ENCODE assay signal across 28 cellular contexts in genomic region chr12:9392842-9393241, GRCh38.
"Had no signal": no experiment of that assay in that cellular context is flagged by ENCODE, and none has a peak within 500 bp of the region (broad histone marks: within the 10 kb centered on the region; RNA-seq: fewer than 3 reads in every experiment).

No MANE protein-coding gene starts in this region.

- H3K27ac ChIP-seq: coronary artery, hepatocyte, left ventricle myocardium inferior, lower lobe of right lung, pancreas, psoas muscle, spleen, thoracic aorta, transverse colon had no signal

- H3K27me3 ChIP-seq: hepatocyte, pancreas, spleen, transverse colon had no signal

- H3K27ac Mint-ChIP-seq: endodermal cell; memory B cell; mesothelial cell of epicardium; natural killer cell; stimulated activated naive B cell treated with anti-CD40 and anti-IgM and Interleukin-4, amounts not matched to agents 10 μg/mL and 1 μg/mL and 100 μg/mL, for 72 hours; stimulated activated naive CD8-positive, alpha-beta T cell treated with anti-CD3 and anti-CD28 coated beads, Interleukin-15, amount 100 ng/mL, for 72 hours had no signal

- H3K27me3 Mint-ChIP-seq: memory B cell; stimulated activated naive B cell treated with anti-CD40 and anti-IgM and Interleukin-4, amounts not matched to agents 10 μg/mL and 1 μg/mL and 100 μg/mL, for 72 hours; stimulated activated naive CD8-positive, alpha-beta T cell treated with anti-CD3 and anti-CD28 coated beads, Interleukin-15, amount 100 ng/mL, for 72 hours had no signal

- H3K4me3 ChIP-seq: coronary artery, hepatocyte, left ventricle myocardium inferior, lower lobe of right lung, pancreas, psoas muscle, spleen, thoracic aorta, transverse colon had no signal

- H3K36me3 Mint-ChIP-seq: mesothelial cell of epicardium, natural killer cell had no signal

- H3K79me2 ChIP-seq: hepatocyte had no signal

- FAIRE-seq: endothelial cell of umbilical vein, kidney, pancreas had no signal

- H3K9me3 Mint-ChIP-seq: endodermal cell; memory B cell; mesothelial cell of epicardium; natural killer cell; stimulated activated naive B cell treated with anti-CD40 and anti-IgM and Interleukin-4, amounts not matched to agents 10 μg/mL and 1 μg/mL and 100 μg/mL, for 72 hours; stimulated activated naive CD8-positive, alpha-beta T cell treated with anti-CD3 and anti-CD28 coated beads, Interleukin-15, amount 100 ng/mL, for 72 hours had no signal

- H3K4me2 ChIP-seq: hepatocyte had no signal

- H2AFZ ChIP-seq: hepatocyte had no signal

- H3K36me3 ChIP-seq: left ventricle myocardium inferior, lower lobe of right lung, pancreas, thoracic aorta, transverse colon had no signal

- ATAC-seq: left cardiac atrium; lower lobe of right lung; natural killer cell; pancreas; psoas muscle; sciatic nerve; stimulated activated naive B cell treated with anti-CD40 and anti-IgM and Interleukin-4, amounts not matched to agents 10 μg/mL and 1 μg/mL and 100 μg/mL, for 72 hours; stimulated activated naive CD8-positive, alpha-beta T cell treated with anti-CD3 and anti-CD28 coated beads, Interleukin-15, amount 100 ng/mL, for 72 hours had no signal

- H3K4me1 ChIP-seq: left ventricle myocardium inferior, lower lobe of right lung, psoas muscle, transverse colon had no signal

- H3K9me3 ChIP-seq: left ventricle myocardium inferior, lower lobe of right lung, pancreas, psoas muscle, spleen, thoracic aorta, transverse colon had no signal

- H3K4me3 Mint-ChIP-seq: endodermal cell; memory B cell; mesothelial cell of epicardium; natural killer cell; stimulated activated naive B cell treated with anti-CD40 and anti-IgM and Interleukin-4, amounts not matched to agents 10 μg/mL and 1 μg/mL and 100 μg/mL, for 72 hours; stimulated activated naive CD8-positive, alpha-beta T cell treated with anti-CD3 and anti-CD28 coated beads, Interleukin-15, amount 100 ng/mL, for 72 hours had no signal

- DNase-seq: effector CD4-positive, alpha-beta T cell; endodermal cell; erythroblast; foreskin melanocyte; head of caudate nucleus; kidney; left cardiac atrium; left ventricle myocardium inferior; lower lobe of right lung; natural killer cell; occipital lobe; pancreas; psoas muscle; retina; spleen; stimulated activated CD4-positive, alpha-beta T cell treated with anti-CD3 and anti-CD28 coated beads, Interleukin-15, amount 100 ng/mL, for 24 hours; stimulated activated CD4-positive, alpha-beta T cell treated with anti-CD3 and anti-CD28 coated beads, Interleukin-1b, Interleukin-23, amount 100 ng/mL, for 48 hours; stimulated activated CD4-positive, alpha-beta T cell treated with anti-CD3 and anti-CD28 coated beads, Interleukin-4, amount 100 ng/mL, for 24 hours; stimulated activated naive B cell treated with anti-CD40 and anti-IgM and Interleukin-4, amounts not matched to agents 10 μg/mL and 1 μg/mL and 100 μg/mL, for 72 hours; stimulated activated naive CD8-positive, alpha-beta T cell treated with anti-CD3 and anti-CD28 coated beads, Interleukin-15, amount 100 ng/mL, for 72 hours; transverse colon had no signal
